1 cellular context compared by ENCODE assay signal in genomic region chr3:38018296-38019266, GRCh38.
TF ChIP-seq lines count a peak whose summit lies in the region.

No MANE protein-coding gene starts in this region.

TF ChIP-seq in H1, 55 proteins besides CTCF, POLR2A, EP300 and RAD21:
- no peak for TF ChIP-seq ATF2 (IDR thresholded peaks at IDR 0.05; ENCODE audit: low read length)
TF ChIP-seq in H1: peak in this region for 0.
